Comparison of ENCODE assay signal across 22 cellular contexts in genomic region chr3:193850084-193850619, GRCh38.
"Had no signal": no experiment of that assay in that cellular context is flagged by ENCODE, and none has a peak within 500 bp of the region (broad histone marks: within the 10 kb centered on the region; RNA-seq: fewer than 3 reads in every experiment).

No MANE protein-coding gene starts in this region.

- DNase-seq: activated CD4-positive, alpha-beta T cell treated with anti-CD3 and anti-CD28 coated beads for 36 hours; activated CD4-positive, alpha-beta T cell treated with anti-CD3 and anti-CD28 coated beads, Interleukin-2, amount 50 U/mL, for 1 hour; activated CD4-positive, CD25-positive, alpha-beta regulatory T cell; activated CD8-positive, alpha-beta memory T cell treated with anti-CD3 and anti-CD28 coated beads, Interleukin-2, amount 50 U/mL, for 48 hours; activated CD8-positive, alpha-beta T cell treated with anti-CD3 and anti-CD28 coated beads for 36 hours; activated effector memory CD4-positive, alpha-beta T cell treated with anti-CD3 and anti-CD28 coated beads, Interleukin-2, amount 50 U/mL, for 16 hours; activated naive CD4-positive, alpha-beta T cell treated with anti-CD3 and anti-CD28 coated beads for 36 hours; activated T-cell treated with anti-CD3 and anti-CD28 coated beads, Interleukin-2, amount 50 U/mL, for 1 hour; brain microvascular endothelial cell; Karpas-422; NCI-H1105 treated with DMSO at 0.1 percent for 48 hours; NCI-H1436 treated with DMSO at 0.1 percent for 48 hours; NCI-H187; NCI-H2081; NCI-H510A treated with DMSO at 0.1 percent for 48 hours; NCI-H69; PC-3; T-cell; T-helper 2 cell; T1000 had no signal

- ATAC-seq: activated CD4-positive, alpha-beta T cell treated with anti-CD3 and anti-CD28 coated beads for 36 hours; activated CD8-positive, alpha-beta T cell treated with anti-CD3 and anti-CD28 coated beads for 36 hours; PC-3; T-cell had no signal

- H3K36me3 ChIP-seq: brain microvascular endothelial cell, cardiac muscle cell had no signal

- H3K4me3 ChIP-seq: cardiac muscle cell, SK-N-MC had no signal

- H3K27me3 ChIP-seq: cardiac muscle cell had no signal

- H3K27ac ChIP-seq: brain microvascular endothelial cell, cardiac muscle cell, SK-N-MC had no signal
